Comparison of ENCODE assay signal across 21 cellular contexts in genomic region chr19:6731822-6732221, GRCh38. TPM values are rescaled to one million over a fixed set of nuclear protein-coding genes. Genes with fewer than 3 reads are reported as not detected.
"Had no signal": no experiment of that assay in that cellular context is flagged by ENCODE, and none has a peak within 500 bp of the region (broad histone marks: within the 10 kb centered on the region; RNA-seq: fewer than 3 reads in every experiment).

No MANE protein-coding gene starts in this region.

- H3K4me3 Mint-ChIP-seq: immature natural killer cell; mesothelial cell of epicardium; natural killer cell treated with Interleukin-12 subunit alpha and Interleukin-12 subunit beta and Interleukin-15 and Interleukin-18, amount 100 ng/mL, for 72 hours had no signal

- H3K36me3 ChIP-seq: colonic mucosa, neural progenitor cell, uterus had no signal

- H3K4me2 ChIP-seq: neural progenitor cell had no signal

- H3K27me3 ChIP-seq: colonic mucosa, esophagus squamous epithelium, gastroesophageal sphincter, neural progenitor cell, suprapubic skin, thyroid gland, upper lobe of left lung, uterus had no signal

- H3K79me2 ChIP-seq: parathyroid adenoma had no signal

- H3K9ac ChIP-seq: neural progenitor cell, parathyroid adenoma had no signal

- H3K27me3 Mint-ChIP-seq: natural killer cell treated with Interleukin-12 subunit alpha and Interleukin-12 subunit beta and Interleukin-15 and Interleukin-18, amount 100 ng/mL, for 72 hours had no signal

- DNase-seq: colonic mucosa; dermis blood vessel endothelial cell; esophagus squamous epithelium; foreskin fibroblast; glutamatergic neuron; immature natural killer cell; kidney; occipital lobe; small intestine; stimulated activated CD4-positive, alpha-beta T cell treated with anti-CD3 and anti-CD28 coated beads, Interleukin-12 subunit alpha, Interleukin-12 subunit beta, amount 100 ng/mL, for 4 hours; stimulated activated naive CD4-positive, alpha-beta T cell treated with Interleukin-2 at 50 U/mL for 16 hours; thyroid gland; uterus had no signal

- H3K36me3 Mint-ChIP-seq: natural killer cell treated with Interleukin-12 subunit alpha and Interleukin-12 subunit beta and Interleukin-15 and Interleukin-18, amount 100 ng/mL, for 72 hours had no signal

- ATAC-seq: gastroesophageal sphincter; natural killer cell treated with Interleukin-12 subunit alpha and Interleukin-12 subunit beta and Interleukin-15 and Interleukin-18, amount 100 ng/mL, for 72 hours had no signal

- H3K9me3 ChIP-seq: colonic mucosa, esophagus squamous epithelium, gastroesophageal sphincter, prostate gland, suprapubic skin, thyroid gland, upper lobe of left lung, uterus had no signal

- H3K27ac ChIP-seq: colonic mucosa, esophagus squamous epithelium, gastroesophageal sphincter, neural progenitor cell, parathyroid adenoma, suprapubic skin, thyroid gland, uterus had no signal

- H3K4me3 ChIP-seq: colonic mucosa, esophagus squamous epithelium, gastroesophageal sphincter, neural progenitor cell, prostate gland, suprapubic skin, thyroid gland, upper lobe of left lung, uterus had no signal

- H3K9me3 Mint-ChIP-seq: immature natural killer cell; mesothelial cell of epicardium; natural killer cell treated with Interleukin-12 subunit alpha and Interleukin-12 subunit beta and Interleukin-15 and Interleukin-18, amount 100 ng/mL, for 72 hours; neural progenitor cell had no signal

- H3K4me1 ChIP-seq: colonic mucosa, uterus had no signal

- H3K27ac Mint-ChIP-seq: immature natural killer cell; mesothelial cell of epicardium; natural killer cell treated with Interleukin-12 subunit alpha and Interleukin-12 subunit beta and Interleukin-15 and Interleukin-18, amount 100 ng/mL, for 72 hours; neural progenitor cell had no signal

- H2AFZ ChIP-seq: neural progenitor cell, parathyroid adenoma had no signal

- FAIRE-seq: kidney, small intestine had no signal

RNA-seq across cellular contexts. Expression of gene SH2D3A, which starts 35.4 kb away (rescaled TPM):
- total RNA-seq: occipital lobe had no signal

RNA-seq across cellular contexts. Expression of gene VAV1, which starts 40.7 kb away (rescaled TPM):
- total RNA-seq: dermis blood vessel endothelial cell, mesothelial cell of epicardium had no signal
